ENCODE assay signal across 20 cellular contexts in genomic region chr5:39502704-39503103, GRCh38.
A peak's percentile ranks its signal among the peaks of the same experiment; 100 is the strongest.
DNase-seq lines count a peak whose midpoint lies in the region; ATAC-seq and TF ChIP-seq lines count a peak whose summit lies in the region.
"Had no signal": no experiment of that assay in that cellular context is flagged by ENCODE, and none has a peak within 500 bp of the region (broad histone marks: within the 10 kb centered on the region; RNA-seq: fewer than 3 reads in every experiment).

No MANE protein-coding gene starts in this region.

- H3K27ac Mint-ChIP-seq in osteocyte (ENCODE audit: unreplicated experiment): peak overlapping the region; percentile 96
- H3K27ac Mint-ChIP-seq: activated CD8-positive, alpha-beta T cell treated with anti-CD3 and anti-CD28 coated beads, Interleukin-2, amount 10 ng/mL, durations not matched to agents 7 days and 5 days; activated naive CD8-positive, alpha-beta T cell treated with anti-CD3 and anti-CD28 coated beads, Interleukin-2, amount 50 U/mL, for 24 hours; activated T-helper 1 cell treated with anti-CD3 and anti-CD28 coated beads, Interleukin-12 subunit alpha, Interleukin-12 subunit beta, Interleukin-2, Interleukin-4 antibody, amounts not matched to agents 30 ng/mL and 10 ng/mL and 1 ng/mL, durations not matched to agents 14 hours and 24 hours and 36 hours; neural progenitor cell; stimulated activated memory B cell treated with anti-CD40 and anti-IgM and Interleukin-4, amounts not matched to agents 10 μg/mL and 1 μg/mL and 100 μg/mL, for 72 hours; T-cell had no signal

- H3K36me3 ChIP-seq in heart right ventricle: no peaks in the 10 kb centered on the region
- no peaks in the 10 kb centered on the region for H3K36me3 ChIP-seq in uterus
- no peaks in the 10 kb centered on the region for H3K36me3 ChIP-seq in BE2C
- H3K36me3 ChIP-seq: neural progenitor cell, WERI-Rb-1 had no signal

- ATAC-seq in Right ventricle myocardium inferior: peak; percentile 50
- ATAC-seq in heart right ventricle: peak in 3 of 8 donors; percentile 25 to 60 (median 56)
- no peak for ATAC-seq in GM21423 (IDR thresholded peaks at IDR 0.05; ENCODE audit: unreplicated experiment)
- no peak for ATAC-seq in GM19395 (IDR thresholded peaks at IDR 0.05; ENCODE audit: unreplicated experiment)
- ATAC-seq: activated CD8-positive, alpha-beta T cell treated with anti-CD3 and anti-CD28 coated beads, Interleukin-2, amount 10 ng/mL, durations not matched to agents 7 days and 5 days; activated naive CD8-positive, alpha-beta T cell treated with anti-CD3 and anti-CD28 coated beads, Interleukin-2, amount 50 U/mL, for 24 hours; stimulated activated memory B cell treated with anti-CD40 and anti-IgM and Interleukin-4, amounts not matched to agents 10 μg/mL and 1 μg/mL and 100 μg/mL, for 72 hours; T-cell had no signal

- H3K4me3 ChIP-seq in heart right ventricle (no peak overlapping the region), uterus (no peak overlapping the region), BE2C (ENCODE audit: low read depth, low read length) (no peak overlapping the region)
- H3K4me3 ChIP-seq: neural progenitor cell had no signal

- no peaks in the 10 kb centered on the region for H3K9me3 ChIP-seq in heart right ventricle
- no peaks in the 10 kb centered on the region for H3K9me3 ChIP-seq in uterus
- no peaks in the 10 kb centered on the region for H3K9me3 ChIP-seq in BE2C

- no peak for TF ChIP-seq POLR2A in uterus (IDR thresholded peaks at IDR 0.05)

- intact Hi-C loops in Right ventricle myocardium inferior (cut with DNase I) (loop anchor here (2.0 kb wide), 2 partner anchors 44 to 78 kb away; partner anchors contain the start of gene DAB2), cardiac septum (cut with DNase I) (no loop called here), heart right ventricle (cut with DNase I) (no loop called here), uterus (cut with DNase I; ENCODE audit: low total_unique reads) (no loop called here)

- H3K27me3 Mint-ChIP-seq in osteocyte (ENCODE audit: unreplicated experiment): no peaks in the 10 kb centered on the region

- peak; percentile 57 for DNase-seq in Right ventricle myocardium inferior (ENCODE audit: missing footprints)
- DNase-seq in cardiac septum (ENCODE audit: low spot score): no peak
- no peak for DNase-seq in heart right ventricle
- DNase-seq in osteocyte (ENCODE audit: extremely low spot score, unreplicated experiment): no peak
- DNase-seq in uterus: no peak
- DNase-seq in BE2C: no peak
- DNase-seq: activated CD8-positive, alpha-beta T cell treated with anti-CD3 and anti-CD28 coated beads, Interleukin-2, amount 10 ng/mL, durations not matched to agents 7 days and 5 days; activated naive CD8-positive, alpha-beta T cell treated with anti-CD3 and anti-CD28 coated beads, Interleukin-2, amount 50 U/mL, for 24 hours; DMS79; mammary epithelial cell; NCI-H2081 treated with DMSO at 0.1 percent for 48 hours; NCI-H69; T-cell had no signal

- H3K4me3 Mint-ChIP-seq in osteocyte (ENCODE audit: unreplicated experiment): peak overlapping the region; percentile 8
- H3K4me3 Mint-ChIP-seq: activated CD8-positive, alpha-beta T cell treated with anti-CD3 and anti-CD28 coated beads, Interleukin-2, amount 10 ng/mL, durations not matched to agents 7 days and 5 days; activated naive CD8-positive, alpha-beta T cell treated with anti-CD3 and anti-CD28 coated beads, Interleukin-2, amount 50 U/mL, for 24 hours; activated T-helper 1 cell treated with anti-CD3 and anti-CD28 coated beads, Interleukin-12 subunit alpha, Interleukin-12 subunit beta, Interleukin-2, Interleukin-4 antibody, amounts not matched to agents 30 ng/mL and 10 ng/mL and 1 ng/mL, durations not matched to agents 14 hours and 24 hours and 36 hours; central memory CD8-positive, alpha-beta T cell; neural progenitor cell; stimulated activated memory B cell treated with anti-CD40 and anti-IgM and Interleukin-4, amounts not matched to agents 10 μg/mL and 1 μg/mL and 100 μg/mL, for 72 hours; T-cell had no signal

- H3K27me3 ChIP-seq in heart right ventricle (no peaks in the 10 kb centered on the region), uterus (no peaks in the 10 kb centered on the region), BE2C (no peaks in the 10 kb centered on the region)
- H3K27me3 ChIP-seq: neural progenitor cell had no signal

- no peaks in the 10 kb centered on the region for H3K9me3 Mint-ChIP-seq in osteocyte (ENCODE audit: unreplicated experiment)
- H3K9me3 Mint-ChIP-seq: activated naive CD8-positive, alpha-beta T cell treated with anti-CD3 and anti-CD28 coated beads, Interleukin-2, amount 50 U/mL, for 24 hours; activated T-helper 1 cell treated with anti-CD3 and anti-CD28 coated beads, Interleukin-12 subunit alpha, Interleukin-12 subunit beta, Interleukin-2, Interleukin-4 antibody, amounts not matched to agents 30 ng/mL and 10 ng/mL and 1 ng/mL, durations not matched to agents 14 hours and 24 hours and 36 hours; central memory CD8-positive, alpha-beta T cell; neural progenitor cell; stimulated activated memory B cell treated with anti-CD40 and anti-IgM and Interleukin-4, amounts not matched to agents 10 μg/mL and 1 μg/mL and 100 μg/mL, for 72 hours; T-cell had no signal

- no peak for TF ChIP-seq CTCF in heart right ventricle (IDR thresholded peaks at IDR 0.05)
- no peak for TF ChIP-seq CTCF in osteocyte (IDR thresholded peaks at IDR 0.05)
- no peak for TF ChIP-seq CTCF in uterus (IDR thresholded peaks at IDR 0.05)
- no peak for TF ChIP-seq CTCF in BE2C (IDR thresholded peaks at IDR 0.05; ENCODE audit: low read depth, low read length)

- H3K27ac ChIP-seq in heart right ventricle (peak overlapping the region; percentile 9 to 84 (median 68)), uterus (peak overlapping the region; percentile 34 to 46)
- H3K27ac ChIP-seq: neural progenitor cell, WERI-Rb-1 had no signal

- 75 to 80% methylated on average over 6 of the region's 6 CpGs for WGBS in heart right ventricle, 2 donors

- no peaks in the 10 kb centered on the region for H3K36me3 Mint-ChIP-seq in osteocyte (ENCODE audit: unreplicated experiment)
- H3K36me3 Mint-ChIP-seq: neural progenitor cell; stimulated activated memory B cell treated with anti-CD40 and anti-IgM and Interleukin-4, amounts not matched to agents 10 μg/mL and 1 μg/mL and 100 μg/mL, for 72 hours; T-cell had no signal

- peaks cover 64% of the 10 kb centered on the region for H3K4me1 Mint-ChIP-seq in osteocyte (ENCODE audit: unreplicated experiment)
- H3K4me1 Mint-ChIP-seq: activated naive CD8-positive, alpha-beta T cell treated with anti-CD3 and anti-CD28 coated beads, Interleukin-2, amount 50 U/mL, for 24 hours; central memory CD8-positive, alpha-beta T cell; stimulated activated memory B cell treated with anti-CD40 and anti-IgM and Interleukin-4, amounts not matched to agents 10 μg/mL and 1 μg/mL and 100 μg/mL, for 72 hours; T-cell had no signal

- H3K4me1 ChIP-seq in heart right ventricle: peaks cover 0 to 46% (median 24%) of the 10 kb centered on the region in 9 donors
- no peaks in the 10 kb centered on the region for H3K4me1 ChIP-seq in uterus
- H3K4me1 ChIP-seq in BE2C: no peaks in the 10 kb centered on the region
- H3K4me1 ChIP-seq: neural progenitor cell had no signal
